Comparison of ENCODE assay signal across 18 cellular contexts in the genomic region with DNA sequence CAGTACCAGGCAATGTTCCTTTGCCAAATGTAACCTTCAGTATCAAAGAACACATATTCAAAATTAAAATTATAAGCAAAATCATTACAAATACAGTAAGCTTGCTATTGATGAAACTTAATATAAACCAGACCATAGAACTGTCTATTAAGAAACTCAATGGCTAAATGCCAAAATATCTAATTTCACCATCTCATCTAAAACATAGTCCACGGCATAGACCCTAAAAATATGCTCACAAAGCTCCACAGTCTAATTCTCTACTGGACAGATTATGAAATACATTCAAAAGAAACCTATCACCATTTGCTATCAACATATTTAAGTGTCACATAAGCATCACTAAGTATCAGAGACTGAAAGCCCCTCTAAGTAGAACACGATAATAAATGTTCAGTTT. TPM values are rescaled to one million over a fixed set of nuclear protein-coding genes. Genes with fewer than 3 reads are reported as not detected.
A peak's percentile ranks its signal among the peaks of the same experiment; 100 is the strongest.
DNase-seq lines count a peak whose midpoint lies in the region; ATAC-seq and TF ChIP-seq lines count a peak whose summit lies in the region.
"Had no signal": no experiment of that assay in that cellular context is flagged by ENCODE, and none has a peak within 500 bp of the region (broad histone marks: within the 10 kb centered on the region; RNA-seq: fewer than 3 reads in every experiment).

No MANE protein-coding gene starts in this region.

- no peak overlapping the region for H3K27ac ChIP-seq in HEK293 (ENCODE audit: extremely low read depth, low read depth, low read length)
- no peak overlapping the region for H3K27ac ChIP-seq in SK-N-SH (ENCODE audit: low read depth in 2 of 2, low read length in 1 of 2)
- no peak overlapping the region for H3K27ac ChIP-seq in osteoblast (ENCODE audit: low read depth, low read length)
- H3K27ac ChIP-seq: C4-2B, HL-60 had no signal

- H3K36me3 ChIP-seq in HEK293 (ENCODE audit: control insufficient read depth in 2 of 2, insufficient read depth in 1 of 2, low read length in 2 of 2) (peaks cover 0 to 3% of the 10 kb centered on the region in 2 experiments; a peak in 1 of 3 replicates), SK-N-SH (replicated peaks in 1 of 2; ENCODE audit: control insufficient read depth in 1 of 2, insufficient read depth in 2 of 2, low read length in 1 of 2) (peaks cover 4 to 7% of the 10 kb centered on the region in 2 experiments), osteoblast (ENCODE audit: insufficient read depth, low read length) (no peaks in the 10 kb centered on the region)
- H3K36me3 ChIP-seq: BE2C, HAP-1 had no signal

- no peak for TF ChIP-seq RAD21 in SK-N-SH (IDR thresholded peaks at IDR 0.05; ENCODE audit: low read length)

- DNase-seq in SK-N-SH (no peak), fibroblast of gingiva (ENCODE audit: low read depth) (peak; percentile 55), osteoblast (ENCODE audit: insufficient read length, low spot score, missing footprints) (peak; percentile 17), hepatic stellate cell (ENCODE audit: low spot score) (no peak), HUDEP-2 (lab: John Stamatoyannopoulos, UW; ENCODE audit: unreplicated experiment in 76 of 76) (no peak), NCI-H524 treated with DMSO at 0.1 percent for 48 hours (lab: John Stamatoyannopoulos, UW) (no peak)
- DNase-seq: BE2C; CD8-positive, alpha-beta T cell; COR-L47; DMS153; DMS79 treated with DMSO at 0.1 percent for 48 hours; EL; HFFc6 had no signal

- TF ChIP-seq CTCF in HEK293 (tag by site-specific recombination; IDR thresholded peaks at IDR 0.05): no peak
- TF ChIP-seq CTCF in SK-N-SH (IDR thresholded peaks at IDR 0.05): no peak
- TF ChIP-seq CTCF in osteoblast (IDR thresholded peaks at IDR 0.05; ENCODE audit: extremely low read depth, low read depth, low read length): no peak

- H3K79me2 ChIP-seq in SK-N-SH (ENCODE audit: insufficient read depth): peaks cover 92% of the 10 kb centered on the region
- H3K79me2 ChIP-seq in osteoblast (ENCODE audit: insufficient read depth, low read length): no peaks in the 10 kb centered on the region

- POLR2A ChIA-PET in HEK293 (lab: Yijun Ruan, JAX): no interaction called here
- POLR2A ChIA-PET in SK-N-SH (lab: Yijun Ruan, JAX): no interaction called here

- H3K4me2 ChIP-seq in SK-N-SH: no peak overlapping the region
- no peak overlapping the region for H3K4me2 ChIP-seq in osteoblast (ENCODE audit: insufficient read depth, low read length)

- no peak overlapping the region for H3K9ac ChIP-seq in SK-N-SH

- H3K4me3 ChIP-seq in HEK293 (ENCODE audit: low read depth, low read length) (no peak overlapping the region), SK-N-SH (ENCODE audit: low read depth in 2 of 2, low read length in 1 of 2) (no peak overlapping the region), osteoblast (ENCODE audit: insufficient read depth, low read length) (no peak overlapping the region)
- H3K4me3 ChIP-seq: HAP-1 had no signal

- H4K20me1 ChIP-seq in SK-N-SH (ENCODE audit: insufficient read depth) (no peaks in the 10 kb centered on the region), osteoblast (ENCODE audit: insufficient read depth, low read length) (peaks cover 3% of the 10 kb centered on the region)

- peaks cover 6% of the 10 kb centered on the region for H3F3A ChIP-seq in SK-N-SH (replicated peaks; ENCODE audit: insufficient read depth)

- H2AFZ ChIP-seq in SK-N-SH (ENCODE audit: low read depth) (no peak overlapping the region), osteoblast (ENCODE audit: low read length) (no peak overlapping the region)

- CTCF ChIA-PET in HEK293 (lab: Yijun Ruan, JAX) (no interaction called here), SK-N-SH (lab: Yijun Ruan, JAX) (no interaction called here)

- no peaks in the 10 kb centered on the region for H3K27me3 ChIP-seq in SK-N-SH (ENCODE audit: insufficient read depth)
- H3K27me3 ChIP-seq in osteoblast (ENCODE audit: insufficient read depth, low read length): no peaks in the 10 kb centered on the region
- H3K27me3 ChIP-seq: BE2C had no signal

- ATAC-seq in HG03045 (IDR thresholded peaks at IDR 0.05; ENCODE audit: unreplicated experiment): no peak
- ATAC-seq: CD8-positive, alpha-beta T cell had no signal

- H3K9me3 ChIP-seq in HEK293 (ENCODE audit: control insufficient read depth, insufficient read depth, low read depth, low read length) (no peaks in the 10 kb centered on the region), SK-N-SH (no peaks in the 10 kb centered on the region), osteoblast (ENCODE audit: low read depth, low read length) (no peaks in the 10 kb centered on the region)
- H3K9me3 ChIP-seq: BE2C, HAP-1 had no signal

- 57% methylated on average over 2 of the region's 2 CpGs for WGBS in SK-N-SH (ENCODE audit: low lambda C conversion rate)

- H3K4me1 ChIP-seq in HEK293 (ENCODE audit: control insufficient read depth, insufficient read depth, low read length): peaks cover 16% of the 10 kb centered on the region
- peaks cover 14 to 24% of the 10 kb centered on the region in 2 experiments for H3K4me1 ChIP-seq in SK-N-SH (ENCODE audit: control insufficient read depth in 1 of 2, insufficient read depth in 2 of 2, low read depth in 1 of 2, low read length in 1 of 2)
- H3K4me1 ChIP-seq in osteoblast (ENCODE audit: insufficient read depth, low read length): no peaks in the 10 kb centered on the region

- TF ChIP-seq EP300 in SK-N-SH (IDR thresholded peaks at IDR 0.05; ENCODE audit: borderline replicate concordance in 1 of 2, low read depth in 1 of 2, low read length in 1 of 2): no peak

- H3K9me2 ChIP-seq in SK-N-SH: no peaks in the 10 kb centered on the region

TF ChIP-seq in HEK293, 187 proteins besides CTCF, POLR2A, EP300 and RAD21:
- TF ChIP-seq ZNF184 (tag by site-specific recombination; IDR thresholded peaks at IDR 0.05) (no peak), KLF7 (tag by site-specific recombination; IDR thresholded peaks at IDR 0.05; ENCODE audit: borderline replicate concordance) (no peak), ZNF664 (tag by site-specific recombination; IDR thresholded peaks at IDR 0.05) (peak; percentile 66; the same call in 1 of the 2 replicates)
TF ChIP-seq in HEK293: peak in this region for 1.

TF ChIP-seq in SK-N-SH, 30 proteins besides CTCF, POLR2A, EP300 and RAD21:
- TF ChIP-seq, protein P1, sequence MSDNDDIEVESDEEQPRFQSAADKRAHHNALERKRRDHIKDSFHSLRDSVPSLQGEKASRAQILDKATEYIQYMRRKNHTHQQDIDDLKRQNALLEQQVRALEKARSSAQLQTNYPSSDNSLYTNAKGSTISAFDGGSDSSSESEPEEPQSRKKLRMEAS (IDR thresholded peaks at IDR 0.05; ENCODE audit: low read depth): no peak
- TF ChIP-seq TCF12 (IDR thresholded peaks at IDR 0.05): peak; percentile 19; the same call in 1 of the 2 replicates
- peak; percentile 8; the same call in 1 of the 2 replicates for TF ChIP-seq NFIC (IDR thresholded peaks at IDR 0.05; ENCODE audit: borderline replicate concordance)
- no peak for TF ChIP-seq MXI1 (IDR thresholded peaks at IDR 0.05; ENCODE audit: low read depth, low read length)
- TF ChIP-seq POLR2AphosphoS5 (IDR thresholded peaks at IDR 0.05; ENCODE audit: low read depth, low read length): no peak
- no peak for TF ChIP-seq FOSL2 (IDR thresholded peaks at IDR 0.05; ENCODE audit: borderline replicate concordance, low read depth)

RNA-seq across cellular contexts. Expression of a gene that starts 25.2 kb away (rescaled TPM):
- polyA plus RNA-seq in SK-N-SH (2012; rRNA removed): 7.1 and 8.5 TPM in 2 replicates
- 8.6 and 9.8 TPM in 2 replicates for polyA plus RNA-seq in SK-N-SH (2012; cell fraction: cytosol; rRNA removed)
- 5.0 and 7.1 TPM in 2 replicates for polyA plus RNA-seq in SK-N-SH (2012; cell fraction: nucleus; rRNA removed)
- 5.1 and 5.3 TPM in 2 replicates for total RNA-seq in osteoblast

Comparison
In these comparisons a context has a peak if more than half of its experiments do, and no peak if none do; other contexts are left out.
1. DNase-seq: peak in fibroblast of gingiva (single experiment) and osteoblast (single experiment); none in SK-N-SH (single experiment), hepatic stellate cell (single experiment), HUDEP-2 (0 of 76) and NCI-H524 treated with DMSO at 0.1 percent for 48 hours (single experiment).